25 cellular contexts compared by ENCODE assay signal in the genomic region with DNA sequence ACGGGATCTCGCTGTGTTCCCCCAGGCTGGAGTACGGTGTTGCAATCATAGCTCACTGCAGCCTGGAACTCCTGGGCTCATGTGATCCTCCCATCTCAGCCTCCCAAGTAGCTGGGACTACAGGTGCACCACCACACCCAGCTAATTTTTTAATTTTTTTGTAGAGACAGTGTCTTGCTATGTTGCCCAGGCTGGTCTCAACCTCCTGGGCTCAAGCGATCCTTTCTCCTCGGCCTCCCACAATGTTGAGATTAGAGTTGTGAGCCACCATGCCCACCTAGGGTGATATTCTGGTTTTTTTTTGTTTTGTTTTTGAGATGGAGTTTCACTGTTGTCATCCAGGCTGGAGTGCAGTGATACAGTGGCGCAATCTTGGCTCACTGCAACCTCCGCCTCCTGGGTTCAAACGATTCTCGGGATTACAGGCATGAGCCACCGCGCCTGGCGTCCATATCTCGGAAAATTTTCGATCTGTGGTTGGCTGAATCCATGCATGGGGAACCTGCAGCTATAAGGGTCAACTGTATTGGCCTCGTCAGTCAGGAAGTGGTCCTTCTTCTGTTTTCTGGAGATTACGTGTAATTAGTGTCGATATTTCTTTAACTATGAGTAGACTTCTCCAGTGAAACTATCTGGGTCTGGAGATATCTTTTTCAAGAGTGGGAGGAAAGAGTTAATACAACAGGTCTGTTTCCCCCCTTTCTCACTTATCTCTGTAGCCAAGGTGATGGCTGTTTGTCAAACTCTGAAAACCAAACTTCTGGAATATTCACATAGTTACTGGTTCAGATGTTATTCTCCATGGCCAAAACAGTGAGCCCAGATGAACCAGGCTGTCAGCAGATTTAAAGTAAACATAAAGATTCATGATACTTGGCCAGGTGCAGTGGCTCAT.
"Had no signal": no experiment of that assay in that cellular context is flagged by ENCODE, and none has a peak within 500 bp of the region (broad histone marks: within the 10 kb centered on the region; RNA-seq: fewer than 3 reads in every experiment).

No MANE protein-coding gene starts in this region.

- ATAC-seq: activated CD4-positive, alpha-beta T cell treated with anti-CD3 and anti-CD28 coated beads for 36 hours; activated T-helper 17 cell treated with anti-CD3 and anti-CD28 coated beads, Interleukin-2, amount 50 U/mL, for 72 hours; T-helper 17 cell had no signal

- DNase-seq: activated CD4-positive, alpha-beta memory T cell treated with anti-CD3 and anti-CD28 coated beads, Interleukin-2, amount 10 ng/mL, durations not matched to agents 7 days and 5 days; activated CD4-positive, alpha-beta T cell treated with anti-CD3 and anti-CD28 coated beads for 36 hours; activated CD4-positive, alpha-beta T cell treated with anti-CD3 and anti-CD28 coated beads, Interleukin-2, amount 50 U/mL, for 1 hour; activated gamma-delta T cell treated with Interleukin-2 at 50 U/mL for 16 hours; activated naive CD4-positive, alpha-beta T cell treated with anti-CD3 and anti-CD28 coated beads, Interleukin-2, amount 10 ng/mL, durations not matched to agents 7 days and 5 days; activated naive CD8-positive, alpha-beta T cell treated with anti-CD3 and anti-CD28 coated beads for 36 hours; activated T-cell treated with anti-CD3 and anti-CD28 coated beads for 4 hours; activated T-cell treated with anti-CD3 and anti-CD28 coated beads, Interleukin-2, amount 50 U/mL, for 48 hours; anterior cingulate cortex; cerebellar nuclear complex; MM.1S; NCI-H146; NCI-H187 treated with DMSO at 0.1 percent for 48 hours; NCI-H2081 treated with DMSO at 0.1 percent for 48 hours; NCI-H2171 treated with DMSO at 0.1 percent for 48 hours; NCI-H226; NCI-H510A; NCI-H526 treated with DMSO at 0.1 percent for 48 hours; NCI-H82; SHP77; T-helper 17 cell; T-helper 9 cell had no signal

- FAIRE-seq: RCC 7860, TTC549 had no signal
